ENCODE assay signal across 16 cellular contexts in genomic region chr2:58515827-58516574, GRCh38.
A peak's percentile ranks its signal among the peaks of the same experiment; 100 is the strongest.
DNase-seq lines count a peak whose midpoint lies in the region; FAIRE-seq and TF ChIP-seq lines count a peak whose summit lies in the region.
"Had no signal": no experiment of that assay in that cellular context is flagged by ENCODE, and none has a peak within 500 bp of the region (broad histone marks: within the 10 kb centered on the region; RNA-seq: fewer than 3 reads in every experiment).

No MANE protein-coding gene starts in this region.

- no peak for FAIRE-seq in bronchial epithelial cell (lab: Jason Lieb, UNC)

- H3K4me3 Mint-ChIP-seq in neural progenitor cell, result no peak overlapping the region
- H3K4me3 Mint-ChIP-seq: activated T-helper 17 cell treated with anti-CD3 and anti-CD28 coated beads, Interleukin-2, amount 50 U/mL, for 72 hours had no signal

- H3K27me3 Mint-ChIP-seq in neural progenitor cell (ENCODE audit: insufficient read depth, low read depth), result no peaks in the 10 kb centered on the region
- H3K27me3 Mint-ChIP-seq: activated T-helper 17 cell treated with anti-CD3 and anti-CD28 coated beads, Interleukin-2, amount 50 U/mL, for 72 hours had no signal

- H3K4me2 ChIP-seq in GM23248 (ENCODE audit: unreplicated experiment), result no peak overlapping the region
- no peak overlapping the region for H3K4me2 ChIP-seq in neural progenitor cell

- H3K79me2 ChIP-seq in GM23248 (ENCODE audit: insufficient read depth) (no peaks in the 10 kb centered on the region), neural progenitor cell (ENCODE audit: low read depth) (no peaks in the 10 kb centered on the region)
- H3K79me2 ChIP-seq: parathyroid adenoma had no signal

- H3F3A ChIP-seq in GM23248 (ENCODE audit: insufficient read depth), result no peaks in the 10 kb centered on the region
- no peaks in the 10 kb centered on the region for H3F3A ChIP-seq in neural progenitor cell (ENCODE audit: low read depth)

- H3K36me3 ChIP-seq in GM23248 (ENCODE audit: low read depth), result no peaks in the 10 kb centered on the region
- no peaks in the 10 kb centered on the region for H3K36me3 ChIP-seq in bronchial epithelial cell (ENCODE audit: control insufficient read depth, insufficient read depth, low read length)
- no peaks in the 10 kb centered on the region for H3K36me3 ChIP-seq in neural progenitor cell
- H3K36me3 ChIP-seq: BE2C had no signal

- no peak overlapping the region for H3K27ac Mint-ChIP-seq in neural progenitor cell
- H3K27ac Mint-ChIP-seq: activated T-helper 17 cell treated with anti-CD3 and anti-CD28 coated beads, Interleukin-2, amount 50 U/mL, for 72 hours had no signal

- H3K36me3 Mint-ChIP-seq in neural progenitor cell, result no peaks in the 10 kb centered on the region

- H3K4me1 Mint-ChIP-seq in neural progenitor cell, result no peaks in the 10 kb centered on the region
- H3K4me1 Mint-ChIP-seq: activated T-helper 17 cell treated with anti-CD3 and anti-CD28 coated beads, Interleukin-2, amount 50 U/mL, for 72 hours had no signal

- H3K9me3 Mint-ChIP-seq in neural progenitor cell, result no peaks in the 10 kb centered on the region
- H3K9me3 Mint-ChIP-seq: activated T-helper 17 cell treated with anti-CD3 and anti-CD28 coated beads, Interleukin-2, amount 50 U/mL, for 72 hours had no signal

- H3K4me1 ChIP-seq in GM23248 (ENCODE audit: insufficient read depth) (peaks cover 12% of the 10 kb centered on the region; the same call in 1 of the 2 replicates), neural progenitor cell (peaks cover 20% of the 10 kb centered on the region)
- H3K4me1 ChIP-seq: BE2C, parathyroid adenoma had no signal

- H2AFZ ChIP-seq in GM23248 (peak overlapping the region; percentile 50; the same call in 1 of the 2 replicates), neural progenitor cell (replicated peaks) (no peak overlapping the region)
- H2AFZ ChIP-seq: parathyroid adenoma had no signal

- no peaks in the 10 kb centered on the region for H3K27me3 ChIP-seq in GM23248 (replicated peaks; ENCODE audit: insufficient read depth)
- H3K27me3 ChIP-seq in bronchial epithelial cell (ENCODE audit: control insufficient read depth, insufficient read depth, low read length), result no peaks in the 10 kb centered on the region
- H3K27me3 ChIP-seq in neural progenitor cell, result no peaks in the 10 kb centered on the region
- H3K27me3 ChIP-seq: BE2C had no signal

- peak; percentile 43 for DNase-seq in DMS53 (lab: John Stamatoyannopoulos, UW)
- DNase-seq in GM23248, result peak; percentile 29
- DNase-seq in NCI-H510A treated with DMSO at 0.1 percent for 48 hours (lab: John Stamatoyannopoulos, UW), result peak; percentile 65
- peak; percentile 41 for DNase-seq in bronchial epithelial cell (ENCODE audit: low read depth)
- DNase-seq in neural progenitor cell (ENCODE audit: low spot score), result no peak
- DNase-seq in HPDE6-E6E7 (ENCODE audit: extremely low spot score), result no peak
- no peak for DNase-seq in hippocampal formation (lab: John Stamatoyannopoulos, UW)
- DNase-seq: activated CD4-positive, alpha-beta T cell treated with anti-CD3 and anti-CD28 coated beads, Interleukin-2, amount 50 U/mL, for 4 hours; anterior cingulate cortex; BE2C; Calu3; left ventricle myocardium superior; NCI-H345 had no signal

- H4K20me1 ChIP-seq in GM23248 (ENCODE audit: insufficient read depth) (no peaks in the 10 kb centered on the region), neural progenitor cell (ENCODE audit: low read depth) (no peaks in the 10 kb centered on the region)

- WGBS in GM23248 (ENCODE audit: low coverage in 1 of 2, low lambda C conversion rate in 2 of 2, missing lambda C conversion rate in 2 of 2), 2 experiments, result 74 to 75% methylated on average over 2 of the region's 2 CpGs

- no peak overlapping the region for H3K27ac ChIP-seq in GM23248
- no peak overlapping the region for H3K27ac ChIP-seq in neural progenitor cell
- H3K27ac ChIP-seq: parathyroid adenoma, skin epidermis had no signal

- in situ Hi-C loops in GM23248 (cut with MboI), result no loop called here

- H3K9ac ChIP-seq in GM23248, result no peak overlapping the region
- no peak overlapping the region for H3K9ac ChIP-seq in neural progenitor cell
- H3K9ac ChIP-seq: parathyroid adenoma had no signal

- H3K9me3 ChIP-seq in GM23248 (ENCODE audit: low read depth) (no peaks in the 10 kb centered on the region), neural progenitor cell (ENCODE audit: low read depth) (no peaks in the 10 kb centered on the region)
- H3K9me3 ChIP-seq: BE2C had no signal

- H3K9me2 ChIP-seq in GM23248 (ENCODE audit: insufficient read depth), result no peaks in the 10 kb centered on the region

- H3K4me3 ChIP-seq in GM23248 (no peak overlapping the region), bronchial epithelial cell (ENCODE audit: low read depth, low read length) (no peak overlapping the region), neural progenitor cell (no peak overlapping the region)
- H3K4me3 ChIP-seq: skin epidermis had no signal

- TF ChIP-seq CTCF in bronchial epithelial cell (IDR thresholded peaks at IDR 0.05; ENCODE audit: insufficient read depth, low read length, severe bottlenecking), result no peak
- no peak for TF ChIP-seq CTCF in neural progenitor cell (IDR thresholded peaks at IDR 0.05)

Comparison
In these comparisons a context has a peak if more than half of its experiments do, and no peak if none do; other contexts are left out.
1. DNase-seq: peak in DMS53 (single experiment), GM23248 (single experiment), NCI-H510A treated with DMSO at 0.1 percent for 48 hours (single experiment) and bronchial epithelial cell (single experiment); none in neural progenitor cell (single experiment), HPDE6-E6E7 (single experiment) and hippocampal formation (0 of 2).